Comparison of ENCODE assay signal across 2 cellular contexts in genomic region chr9:125025584-125025983, GRCh38.
TF ChIP-seq lines count a peak whose summit lies in the region.

No MANE protein-coding gene starts in this region.

TF ChIP-seq in IMR-90, 13 proteins besides CTCF, POLR2A, EP300 and RAD21 (continued from another document):
- TF ChIP-seq USF2 (IDR thresholded peaks at IDR 0.05; ENCODE audit: low read depth, low read length) (no peak), BHLHE40 (IDR thresholded peaks at IDR 0.05; ENCODE audit: low read depth, low read length) (no peak), CEBPB (IDR thresholded peaks at IDR 0.05; ENCODE audit: low read depth, low read length) (no peak), MXI1 (IDR thresholded peaks at IDR 0.05; ENCODE audit: borderline replicate concordance, low read depth, low read length) (no peak), CHD1 (IDR thresholded peaks at IDR 0.05; ENCODE audit: low read depth, low read length) (no peak), MAZ (IDR thresholded peaks at IDR 0.05; ENCODE audit: borderline replicate concordance, low read depth, low read length) (no peak), RCOR1 (IDR thresholded peaks at IDR 0.05; ENCODE audit: insufficient replicate concordance, low read length) (no peak), FOS (IDR thresholded peaks at IDR 0.05; ENCODE audit: low read depth, low read length) (no peak), RFX5 (IDR thresholded peaks at IDR 0.05; ENCODE audit: low read depth, low read length) (no peak)

TF ChIP-seq in SK-N-SH treated with all-trans-retinoic acid at 6 μM for 48 hours, 23 proteins besides CTCF, POLR2A, EP300 and RAD21 (continued from another document):
- no peak for TF ChIP-seq PATZ1 (CRISPR knock-in tag; IDR thresholded peaks at IDR 0.05; ENCODE audit: borderline replicate concordance)
- no peak for TF ChIP-seq TCF4 (CRISPR knock-in tag; IDR thresholded peaks at IDR 0.05; ENCODE audit: borderline replicate concordance)
- no peak for TF ChIP-seq ARNTL (CRISPR knock-in tag; IDR thresholded peaks at IDR 0.05; ENCODE audit: borderline replicate concordance, low read depth)
- TF ChIP-seq CREB5 (CRISPR knock-in tag; IDR thresholded peaks at IDR 0.05; ENCODE audit: low read depth): no peak
- TF ChIP-seq ZC3H10 (CRISPR knock-in tag; IDR thresholded peaks at IDR 0.05): no peak
- TF ChIP-seq ZNF70 (CRISPR knock-in tag; IDR thresholded peaks at IDR 0.05): no peak
- no peak for TF ChIP-seq CSRNP3 (CRISPR knock-in tag; IDR thresholded peaks at IDR 0.05)
- no peak for TF ChIP-seq ESRRG (CRISPR knock-in tag; IDR thresholded peaks at IDR 0.05)
- no peak for TF ChIP-seq TOX (CRISPR knock-in tag; IDR thresholded peaks at IDR 0.05; ENCODE audit: borderline replicate concordance)
- TF ChIP-seq RARB (CRISPR knock-in tag; IDR thresholded peaks at IDR 0.05): no peak
